In the genomic region with DNA sequence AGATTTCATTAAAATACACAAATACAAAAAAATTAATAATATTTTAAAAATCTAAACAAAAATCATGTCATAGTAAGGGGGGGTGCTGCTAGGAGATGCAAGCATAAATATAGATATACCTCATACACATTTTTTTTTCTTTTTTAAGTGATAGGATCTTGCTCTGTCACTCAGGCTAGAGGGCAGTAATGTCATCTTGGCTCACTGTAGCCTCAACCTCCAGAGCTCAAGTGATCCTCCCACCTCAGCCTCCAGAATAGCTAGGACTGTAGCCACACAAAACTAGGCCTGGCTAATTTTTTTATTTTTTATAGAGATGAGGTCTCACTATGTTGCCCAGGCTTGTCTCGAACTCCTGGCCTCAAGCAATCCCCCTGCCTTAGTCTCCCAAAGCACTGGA, we compare ENCODE assay signal across 18 cellular contexts.
A peak's percentile ranks its signal among the peaks of the same experiment; 100 is the strongest.
DNase-seq lines count a peak whose midpoint lies in the region; FAIRE-seq and TF ChIP-seq lines count a peak whose summit lies in the region.
"Had no signal": no experiment of that assay in that cellular context is flagged by ENCODE, and none has a peak within 500 bp of the region (broad histone marks: within the 10 kb centered on the region; RNA-seq: fewer than 3 reads in every experiment).

No MANE protein-coding gene starts in this region.

- no peak overlapping the region for H3K27ac Mint-ChIP-seq in endodermal cell
- H3K27ac Mint-ChIP-seq: CD4-positive, alpha-beta memory T cell had no signal

- H3K79me2 ChIP-seq in OCI-LY7 (ENCODE audit: insufficient read depth, low read depth, low read length): no peaks in the 10 kb centered on the region

- no peak overlapping the region for H3K4me3 ChIP-seq in OCI-LY7 (ENCODE audit: low read depth, low read length, poor library complexity, severe bottlenecking)
- H3K4me3 ChIP-seq in endodermal cell (ENCODE audit: low read length): no peak overlapping the region
- no peak overlapping the region for H3K4me3 ChIP-seq in small intestine (ENCODE audit: low read depth in 1 of 2, low read length in 2 of 2)
- H3K4me3 ChIP-seq: GM23248 had no signal

- H3K9me3 ChIP-seq in OCI-LY7 (ENCODE audit: low read length) (no peaks in the 10 kb centered on the region), endodermal cell (ENCODE audit: control insufficient read depth, low read length) (no peaks in the 10 kb centered on the region), small intestine (ENCODE audit: control insufficient read depth, low read depth) (no peaks in the 10 kb centered on the region)

- H3K4me1 ChIP-seq in OCI-LY7 (ENCODE audit: insufficient read depth, low read length, poor library complexity, severe bottlenecking) (no peaks in the 10 kb centered on the region), endodermal cell (ENCODE audit: control insufficient read depth, insufficient read depth, low read length) (no peaks in the 10 kb centered on the region), small intestine (ENCODE audit: control insufficient read depth in 2 of 2, insufficient read depth in 1 of 2, low read depth in 1 of 2, low read length in 1 of 2) (no peaks in the 10 kb centered on the region)

- in situ Hi-C loops in KBM-7 (cut with MboI; ENCODE audit: low pct_unique_long_range_greater_than_20kb, low sequenced_read_pairs): no loop called here

- H3K36me3 ChIP-seq in OCI-LY7 (ENCODE audit: insufficient read depth, low read length) (no peaks in the 10 kb centered on the region), endodermal cell (ENCODE audit: control insufficient read depth, insufficient read depth, low read length) (peaks cover 15% of the 10 kb centered on the region), small intestine (ENCODE audit: control insufficient read depth in 2 of 2, insufficient read depth in 2 of 2, low read length in 2 of 2) (peaks cover 0 to 2% of the 10 kb centered on the region in 2 donors)

- H2AFZ ChIP-seq in OCI-LY7 (ENCODE audit: low read length): no peak overlapping the region
- H2AFZ ChIP-seq: GM23248 had no signal

- no peak overlapping the region for H3K9ac ChIP-seq in endodermal cell (ENCODE audit: extremely low read depth, low read length, poor library complexity, severe bottlenecking)
- H3K9ac ChIP-seq: GM23248 had no signal

- no peak overlapping the region for H3K4me3 Mint-ChIP-seq in endodermal cell
- H3K4me3 Mint-ChIP-seq: CD4-positive, alpha-beta memory T cell had no signal

- no peaks in the 10 kb centered on the region for H3K27me3 Mint-ChIP-seq in endodermal cell (ENCODE audit: insufficient read depth)
- H3K27me3 Mint-ChIP-seq: CD4-positive, alpha-beta memory T cell had no signal

- H3K27me3 ChIP-seq in endodermal cell (ENCODE audit: control insufficient read depth, insufficient read depth, low read length, poor library complexity, severe bottlenecking): no peaks in the 10 kb centered on the region
- no peaks in the 10 kb centered on the region for H3K27me3 ChIP-seq in small intestine (ENCODE audit: control insufficient read depth in 2 of 2, insufficient read depth in 2 of 2, low read length in 2 of 2)

- H3K27ac ChIP-seq in OCI-LY7 (ENCODE audit: low read depth, low read length, poor library complexity, severe bottlenecking) (no peak overlapping the region), endodermal cell (ENCODE audit: low read depth, low read length) (no peak overlapping the region), small intestine (ENCODE audit: low read depth in 1 of 2, low read length in 1 of 2) (no peak overlapping the region)
- H3K27ac ChIP-seq: GM23248 had no signal

- H3K4me2 ChIP-seq in OCI-LY7 (ENCODE audit: low read length): no peak overlapping the region

- no TSS peak for BruUV-seq in OCI-LY7 (replicated peaks; lab: Mats Ljungman, UMichigan)

- H3K9me2 ChIP-seq in OCI-LY7 (ENCODE audit: insufficient read depth, low read length): no peaks in the 10 kb centered on the region

- peak; percentile 36 for FAIRE-seq in small intestine (lab: Jason Lieb, UNC)
- FAIRE-seq: GM12892, H1 had no signal

- H3K9me3 Mint-ChIP-seq in endodermal cell: no peaks in the 10 kb centered on the region
- H3K9me3 Mint-ChIP-seq: CD4-positive, alpha-beta memory T cell had no signal

- 77% methylated on average over 1 of the region's 1 CpG; no CpG with 5 or more reads in 1 of the 2 experiments for WGBS in endodermal cell (ENCODE audit: insufficient coverage in 1 of 2, insufficient read length in 1 of 2), 2 experiments
- 95 to 100% (median 96%) methylated on average over 1 of the region's 1 CpG for WGBS in small intestine, 3 donors

- no peaks in the 10 kb centered on the region for H3K4me1 Mint-ChIP-seq in endodermal cell

- peak; percentile 11 for DNase-seq in KBM-7
- DNase-seq in OCI-LY7 (ENCODE audit: low spot score): no peak
- no peak for DNase-seq in endodermal cell
- no peak for DNase-seq in small intestine
- DNase-seq in stimulated activated naive CD4-positive, alpha-beta T cell (lab: John Stamatoyannopoulos, UW): no peak
- no peak for DNase-seq in NOMO-1 (lab: John Stamatoyannopoulos, UW; ENCODE audit: unreplicated experiment in 2 of 2)
- DNase-seq: C1 segment of cervical spinal cord; Calu3; CD4-positive, alpha-beta memory T cell; COR-L47; DMS53; DMS79 treated with DMSO at 0.1 percent for 48 hours; GF-D8; GM23248; H7; HCEC 1CT had no signal

- POLR2A ChIA-PET in OCI-LY7 (lab: Charles Lee): interaction anchor here (0.5 to 1.0 kb wide), 3 partner anchors 21 to 241 kb away, joined by 4 to 8 read pairs (median 4); no protein-coding TSS in a partner anchor

- H4K20me1 ChIP-seq in OCI-LY7 (ENCODE audit: insufficient read depth, low read length): no peaks in the 10 kb centered on the region

- TF ChIP-seq CTCF in OCI-LY7 (conservative IDR thresholded peaks at IDR 0.05; ENCODE audit: low read length) (peak; percentile 41; the same call in 1 of the 2 replicates), endodermal cell (conservative IDR thresholded peaks at IDR 0.05) (peak; percentile 15)

- intact Hi-C loops in OCI-LY7 (cut with micrococcal nuclease; ENCODE audit: unreplicated experiment): no loop called here

- CTCF ChIA-PET in OCI-LY7 (lab: Charles Lee; ENCODE audit: unreplicated experiment): no interaction called here

- peaks cover 27% of the 10 kb centered on the region for H3K36me3 Mint-ChIP-seq in endodermal cell (ENCODE audit: low read depth)
